ENCODE assay signal across 15 cellular contexts in genomic region chr9:84500859-84501258, GRCh38.
A peak's percentile ranks its signal among the peaks of the same experiment; 100 is the strongest.
DNase-seq lines count a peak whose midpoint lies in the region; ATAC-seq and TF ChIP-seq lines count a peak whose summit lies in the region.
"Had no signal": no experiment of that assay in that cellular context is flagged by ENCODE, and none has a peak within 500 bp of the region (broad histone marks: within the 10 kb centered on the region; RNA-seq: fewer than 3 reads in every experiment).

No MANE protein-coding gene starts in this region.

- H3K9me3 ChIP-seq in heart left ventricle (peaks cover 0 to 5% (median 0%) of the 10 kb centered on the region in 12 donors), sigmoid colon (no peaks in the 10 kb centered on the region)
- H3K9me3 ChIP-seq: Caco-2 had no signal

- no peak overlapping the region for H3K4me3 Mint-ChIP-seq in nephron
- H3K4me3 Mint-ChIP-seq: CD4-positive, CD25-positive, alpha-beta regulatory T cell; CD8-positive, alpha-beta T cell had no signal

- TF ChIP-seq POLR2A in heart left ventricle (IDR thresholded peaks at IDR 0.05) (no peak), sigmoid colon (IDR thresholded peaks at IDR 0.05) (no peak)

- peaks cover 0 to 12% (median 0%) of the 10 kb centered on the region in 12 donors for H3K4me1 ChIP-seq in heart left ventricle
- H3K4me1 ChIP-seq in sigmoid colon: no peaks in the 10 kb centered on the region
- H3K4me1 ChIP-seq: Caco-2 had no signal

- peak overlapping the region in 2 of 3 experiments; percentile 72 to 76 for H3K27ac Mint-ChIP-seq in nephron
- H3K27ac Mint-ChIP-seq: CD4-positive, CD25-positive, alpha-beta regulatory T cell; CD8-positive, alpha-beta T cell had no signal

- H3K27ac ChIP-seq in heart left ventricle: no peak overlapping the region
- no peak overlapping the region for H3K27ac ChIP-seq in sigmoid colon
- H3K27ac ChIP-seq: C4-2B had no signal

- ATAC-seq in Right ventricle myocardium superior (ENCODE audit: poor library complexity) (peak; percentile 53), heart left ventricle (no peak)
- ATAC-seq: CD8-positive, alpha-beta T cell had no signal

- 43 to 73% (median 61%) methylated on average over 2 to 3 of the region's 3 CpGs for WGBS in heart left ventricle, 4 donors
- 68 to 78% methylated on average over 3 of the region's 3 CpGs for WGBS in sigmoid colon, 2 donors

- H3K27me3 ChIP-seq in heart left ventricle: no peaks in the 10 kb centered on the region
- H3K27me3 ChIP-seq in sigmoid colon: no peaks in the 10 kb centered on the region

- DNase-seq in Right ventricle myocardium superior (no peak), heart left ventricle (no peak), sigmoid colon (peak; percentile 64), C1 segment of cervical spinal cord (lab: John Stamatoyannopoulos, UW) (no peak)
- DNase-seq in activated CD4-positive, alpha-beta T cell treated with anti-CD3 and anti-CD28 coated beads, Interleukin-2, amount 50 U/mL, for 1 hour: no peak
- DNase-seq: Caco-2; CD4-positive, CD25-positive, alpha-beta regulatory T cell; CD8-positive, alpha-beta T cell; DMS153; DND-41; GOT3; H7; HCEC 1CT had no signal

- H3K4me3 ChIP-seq in heart left ventricle (no peak overlapping the region), sigmoid colon (no peak overlapping the region)

- peaks cover 8% of the 10 kb centered on the region for H3K9me3 Mint-ChIP-seq in nephron
- H3K9me3 Mint-ChIP-seq: CD8-positive, alpha-beta T cell had no signal

- no peaks in the 10 kb centered on the region for H3K36me3 Mint-ChIP-seq in nephron (ENCODE audit: low read depth)
- H3K36me3 Mint-ChIP-seq: CD4-positive, CD25-positive, alpha-beta regulatory T cell; CD8-positive, alpha-beta T cell had no signal

- H3K36me3 ChIP-seq in heart left ventricle (no peaks in the 10 kb centered on the region), sigmoid colon (no peaks in the 10 kb centered on the region)

- TF ChIP-seq EP300 in sigmoid colon (IDR thresholded peaks at IDR 0.05): no peak

- no peaks in the 10 kb centered on the region for H3K27me3 Mint-ChIP-seq in nephron (ENCODE audit: low read depth)
- H3K27me3 Mint-ChIP-seq: CD4-positive, CD25-positive, alpha-beta regulatory T cell had no signal

- peaks cover 29% of the 10 kb centered on the region for H3K4me1 Mint-ChIP-seq in nephron
- H3K4me1 Mint-ChIP-seq: CD4-positive, CD25-positive, alpha-beta regulatory T cell had no signal

- intact Hi-C loops in Right ventricle myocardium superior (cut with DNase I): no loop called here
- intact Hi-C loops in heart left ventricle (cut with DNase I): no loop called here
- intact Hi-C loops in sigmoid colon (cut with DNase I): no loop called here

- TF ChIP-seq CTCF in heart left ventricle (IDR thresholded peaks at IDR 0.05) (no peak), nephron (IDR thresholded peaks at IDR 0.05; ENCODE audit: unreplicated experiment in 3 of 3) (no peak), sigmoid colon (IDR thresholded peaks at IDR 0.05) (no peak)
